ENCODE assay signal across 29 cellular contexts in genomic region chr10:115649217-115649616, GRCh38.
"Had no signal": no experiment of that assay in that cellular context is flagged by ENCODE, and none has a peak within 500 bp of the region (broad histone marks: within the 10 kb centered on the region; RNA-seq: fewer than 3 reads in every experiment).

No MANE protein-coding gene starts in this region.

- H3K27ac ChIP-seq: brain microvascular endothelial cell, coronary artery, dorsolateral prefrontal cortex, esophagus muscularis mucosa, foreskin keratinocyte, gastrocnemius medialis, heart left ventricle, WERI-Rb-1 had no signal

- ATAC-seq: activated CD4-positive, CD25-positive, alpha-beta regulatory T cell treated with anti-CD3 and anti-CD28 coated beads, Interleukin-2, amount 50 U/mL, for 24 hours; activated CD8-positive, alpha-beta T cell treated with anti-CD3 and anti-CD28 coated beads for 36 hours; activated T-cell treated with anti-CD3 and anti-CD28 coated beads, Interleukin-2, amount 50 U/mL, for 4 hours; activated T-helper 17 cell treated with anti-CD3 and anti-CD28 coated beads, Interleukin-2, amount 50 U/mL, for 72 hours; foreskin keratinocyte; gastrocnemius medialis; heart left ventricle had no signal

- FAIRE-seq: bronchial epithelial cell had no signal

- DNase-seq: activated B cell treated with CpG ODN at 0.5 μM for 24 hours; activated CD4-positive, alpha-beta T cell treated with anti-CD3 and anti-CD28 coated beads for 48 hours; activated CD4-positive, alpha-beta T cell treated with anti-CD3 and anti-CD28 coated beads, Interleukin-2, amount 50 U/mL, for 1 hour; activated CD4-positive, alpha-beta T cell treated with anti-CD3 and anti-CD28 coated beads, Interleukin-2, amount 50 U/mL, for 48 hours; activated CD8-positive, alpha-beta memory T cell treated with anti-CD3 and anti-CD28 coated beads for 24 hours; activated CD8-positive, alpha-beta T cell treated with anti-CD3 and anti-CD28 coated beads for 36 hours; activated effector memory CD4-positive, alpha-beta T cell treated with Interleukin-2 at 50 U/mL for 16 hours; activated gamma-delta T cell treated with Interleukin-2 at 50 U/mL for 16 hours; activated naive CD4-positive, alpha-beta T cell treated with anti-CD3 and anti-CD28 coated beads, Interleukin-2, amount 50 U/mL, for 16 hours; activated naive CD4-positive, alpha-beta T cell treated with Interleukin-2 at 50 U/mL for 16 hours; activated T-cell treated with anti-CD3 and anti-CD28 coated beads, Interleukin-2, amount 50 U/mL, for 4 hours; amniotic stem cell; anterior cingulate cortex; brain microvascular endothelial cell; dorsolateral prefrontal cortex; effector memory CD4-positive, alpha-beta T cell; endodermal cell; erythroblast; foreskin keratinocyte; gastrocnemius medialis; glutamatergic neuron; heart left ventricle; T1000; WERI-Rb-1 had no signal

- H3K36me3 ChIP-seq: brain microvascular endothelial cell, esophagus muscularis mucosa, gastrocnemius medialis, heart left ventricle, WERI-Rb-1 had no signal

- H3K4me1 ChIP-seq: esophagus muscularis mucosa, foreskin keratinocyte, gastrocnemius medialis, heart left ventricle had no signal

- H3K4me3 ChIP-seq: coronary artery, dorsolateral prefrontal cortex, esophagus muscularis mucosa, gastrocnemius medialis, heart left ventricle had no signal

- H3K9me3 ChIP-seq: esophagus muscularis mucosa, gastrocnemius medialis, heart left ventricle had no signal

- H3K27me3 ChIP-seq: brain microvascular endothelial cell, dorsolateral prefrontal cortex, esophagus muscularis mucosa, foreskin keratinocyte, gastrocnemius medialis, heart left ventricle had no signal
